In genomic region chr12:68222336-68222735, GRCh38 we compare ENCODE assay signal across 11 cellular contexts. TPM values are rescaled to one million over a fixed set of nuclear protein-coding genes. Genes with fewer than 3 reads are reported as not detected.
DNase-seq lines count a peak whose midpoint lies in the region; ATAC-seq and TF ChIP-seq lines count a peak whose summit lies in the region.
"Had no signal": no experiment of that assay in that cellular context is flagged by ENCODE, and none has a peak within 500 bp of the region (broad histone marks: within the 10 kb centered on the region; RNA-seq: fewer than 3 reads in every experiment).

No MANE protein-coding gene starts in this region.

- intact Hi-C loops in activated T-helper 1 cell treated with anti-CD3 and anti-CD28 coated beads, Interleukin-12 subunit alpha, Interleukin-12 subunit beta, Interleukin-2, Interleukin-4 antibody, amounts not matched to agents 30 ng/mL and 10 ng/mL and 1 ng/mL, durations not matched to agents 14 hours and 24 hours and 36 hours (cut with micrococcal nuclease) = loop anchor here (2.0 to 10.0 kb wide), 5 partner anchors 20 to 868 kb away; partner anchors contain the start of genes IFNG, RAP1B and SLC35E3
- intact Hi-C loops in naive thymus-derived CD4-positive, alpha-beta T cell (cut with micrococcal nuclease) = loop anchor here (2.0 to 5.0 kb wide), 2 partner anchors 48 to 585 kb away; partner anchors contain the start of gene MDM2 (in 1 of the 2)
- intact Hi-C loops in activated T-helper 2 cell treated with anti-CD3 and anti-CD28 coated beads, Interferon-gamma antibody, Interleukin-2, Interleukin-4, amounts not matched to agents 10 μg/mL and 5 μg/mL and 100 μg/mL, durations not matched to agents 14 hours and 24 hours and 36 hours (cut with micrococcal nuclease) = loop anchor here (2.0 to 5.0 kb wide), 2 partner anchors 46 to 180 kb away; no protein-coding TSS in a partner anchor

- no peaks in the 10 kb centered on the region for H3K9me3 Mint-ChIP-seq in activated T-helper 1 cell treated with anti-CD3 and anti-CD28 coated beads, Interleukin-12 subunit alpha, Interleukin-12 subunit beta, Interleukin-2, Interleukin-4 antibody, amounts not matched to agents 30 ng/mL and 10 ng/mL and 1 ng/mL, durations not matched to agents 14 hours and 24 hours and 36 hours
- no peaks in the 10 kb centered on the region for H3K9me3 Mint-ChIP-seq in nephron
- no peaks in the 10 kb centered on the region for H3K9me3 Mint-ChIP-seq in naive thymus-derived CD4-positive, alpha-beta T cell
- H3K9me3 Mint-ChIP-seq in activated T-helper 2 cell treated with anti-CD3 and anti-CD28 coated beads, Interferon-gamma antibody, Interleukin-2, Interleukin-4, amounts not matched to agents 10 μg/mL and 5 μg/mL and 100 μg/mL, durations not matched to agents 14 hours and 24 hours and 36 hours = no peaks in the 10 kb centered on the region

- peak overlapping the region; percentile 2 for H3K27ac Mint-ChIP-seq in activated T-helper 1 cell treated with anti-CD3 and anti-CD28 coated beads, Interleukin-12 subunit alpha, Interleukin-12 subunit beta, Interleukin-2, Interleukin-4 antibody, amounts not matched to agents 30 ng/mL and 10 ng/mL and 1 ng/mL, durations not matched to agents 14 hours and 24 hours and 36 hours
- H3K27ac Mint-ChIP-seq in nephron = peak overlapping the region; percentile 70 to 92 (median 83)
- peak overlapping the region in 1 of 9 donors; percentile 19 for H3K27ac Mint-ChIP-seq in naive thymus-derived CD4-positive, alpha-beta T cell
- no peak overlapping the region for H3K27ac Mint-ChIP-seq in activated T-helper 2 cell treated with anti-CD3 and anti-CD28 coated beads, Interferon-gamma antibody, Interleukin-2, Interleukin-4, amounts not matched to agents 10 μg/mL and 5 μg/mL and 100 μg/mL, durations not matched to agents 14 hours and 24 hours and 36 hours
- H3K27ac Mint-ChIP-seq: activated CD4-positive, alpha-beta T cell treated with anti-CD3 and anti-CD28 coated beads for 36 hours had no signal

- no peak overlapping the region for H3K4me3 ChIP-seq in naive thymus-derived CD4-positive, alpha-beta T cell (ENCODE audit: low read length)
- H3K4me3 ChIP-seq: smooth muscle cell, uterus had no signal

- H3K4me3 Mint-ChIP-seq in activated T-helper 1 cell treated with anti-CD3 and anti-CD28 coated beads, Interleukin-12 subunit alpha, Interleukin-12 subunit beta, Interleukin-2, Interleukin-4 antibody, amounts not matched to agents 30 ng/mL and 10 ng/mL and 1 ng/mL, durations not matched to agents 14 hours and 24 hours and 36 hours = no peak overlapping the region
- peak overlapping the region; percentile 43 to 84 (median 78) for H3K4me3 Mint-ChIP-seq in nephron
- peak overlapping the region in 1 of 10 donors; percentile 10 for H3K4me3 Mint-ChIP-seq in naive thymus-derived CD4-positive, alpha-beta T cell
- no peak overlapping the region for H3K4me3 Mint-ChIP-seq in activated T-helper 2 cell treated with anti-CD3 and anti-CD28 coated beads, Interferon-gamma antibody, Interleukin-2, Interleukin-4, amounts not matched to agents 10 μg/mL and 5 μg/mL and 100 μg/mL, durations not matched to agents 14 hours and 24 hours and 36 hours (ENCODE audit: low read depth)
- H3K4me3 Mint-ChIP-seq: activated CD4-positive, alpha-beta T cell treated with anti-CD3 and anti-CD28 coated beads for 36 hours had no signal

- DNase-seq in NCI-H2029 (lab: John Stamatoyannopoulos, UW) = peak; percentile 22
- no peak for DNase-seq in NCI-H2029 treated with DMSO at 0.1 percent for 48 hours (lab: John Stamatoyannopoulos, UW)
- DNase-seq in NCI-H2107 (lab: John Stamatoyannopoulos, UW) = peak; percentile 26
- DNase-seq in activated T-helper 1 cell treated with anti-CD3 and anti-CD28 coated beads, Interleukin-12 subunit alpha, Interleukin-12 subunit beta, Interleukin-2, Interleukin-4 antibody, amounts not matched to agents 30 ng/mL and 10 ng/mL and 1 ng/mL, durations not matched to agents 14 hours and 24 hours and 36 hours (ENCODE audit: low spot score) = no peak
- no peak for DNase-seq in naive thymus-derived CD4-positive, alpha-beta T cell
- DNase-seq in activated T-helper 2 cell treated with anti-CD3 and anti-CD28 coated beads, Interferon-gamma antibody, Interleukin-2, Interleukin-4, amounts not matched to agents 10 μg/mL and 5 μg/mL and 100 μg/mL, durations not matched to agents 14 hours and 24 hours and 36 hours (ENCODE audit: low spot score) = no peak
- DNase-seq in SKM-1 treated with dmso at 0.1 percent for 144 hours (lab: John Stamatoyannopoulos, UW; ENCODE audit: unreplicated experiment) = no peak
- DNase-seq: uterus had no signal

- no peak for TF ChIP-seq CTCF in nephron (IDR thresholded peaks at IDR 0.05; ENCODE audit: unreplicated experiment in 3 of 3)

- H3K9me3 ChIP-seq in naive thymus-derived CD4-positive, alpha-beta T cell (ENCODE audit: control insufficient read depth in 2 of 3, low read length in 3 of 3) = no peaks in the 10 kb centered on the region
- H3K9me3 ChIP-seq: uterus had no signal

- H3K27me3 ChIP-seq in naive thymus-derived CD4-positive, alpha-beta T cell (ENCODE audit: control insufficient read depth in 2 of 2, insufficient read depth in 2 of 2, low read length in 2 of 2) = no peaks in the 10 kb centered on the region

- no peaks in the 10 kb centered on the region for H3K4me1 ChIP-seq in naive thymus-derived CD4-positive, alpha-beta T cell (ENCODE audit: control insufficient read depth in 2 of 2, insufficient read depth in 2 of 2, low read length in 2 of 2)
- H3K4me1 ChIP-seq: uterus had no signal

- CTCF ChIA-PET in naive thymus-derived CD4-positive, alpha-beta T cell (lab: Charles Lee) = interaction anchor here (0.5 to 4.3 kb wide), 21 partner anchors 9 to 868 kb away, joined by 3 to 67 read pairs (median 5); no protein-coding TSS in a partner anchor

- peaks cover 12% of the 10 kb centered on the region for H3K36me3 Mint-ChIP-seq in activated T-helper 1 cell treated with anti-CD3 and anti-CD28 coated beads, Interleukin-12 subunit alpha, Interleukin-12 subunit beta, Interleukin-2, Interleukin-4 antibody, amounts not matched to agents 30 ng/mL and 10 ng/mL and 1 ng/mL, durations not matched to agents 14 hours and 24 hours and 36 hours (ENCODE audit: low read depth)
- no peaks in the 10 kb centered on the region for H3K36me3 Mint-ChIP-seq in nephron (ENCODE audit: low read depth)
- peaks cover 0 to 5% (median 0%) of the 10 kb centered on the region in 5 donors for H3K36me3 Mint-ChIP-seq in naive thymus-derived CD4-positive, alpha-beta T cell
- H3K36me3 Mint-ChIP-seq in activated T-helper 2 cell treated with anti-CD3 and anti-CD28 coated beads, Interferon-gamma antibody, Interleukin-2, Interleukin-4, amounts not matched to agents 10 μg/mL and 5 μg/mL and 100 μg/mL, durations not matched to agents 14 hours and 24 hours and 36 hours (ENCODE audit: low read depth) = no peaks in the 10 kb centered on the region

- no peaks in the 10 kb centered on the region for H3K27me3 Mint-ChIP-seq in activated T-helper 1 cell treated with anti-CD3 and anti-CD28 coated beads, Interleukin-12 subunit alpha, Interleukin-12 subunit beta, Interleukin-2, Interleukin-4 antibody, amounts not matched to agents 30 ng/mL and 10 ng/mL and 1 ng/mL, durations not matched to agents 14 hours and 24 hours and 36 hours (ENCODE audit: insufficient read depth)
- H3K27me3 Mint-ChIP-seq in nephron (ENCODE audit: low read depth) = no peaks in the 10 kb centered on the region
- H3K27me3 Mint-ChIP-seq in naive thymus-derived CD4-positive, alpha-beta T cell = peaks cover 0 to 16% (median 0%) of the 10 kb centered on the region in 5 donors
- H3K27me3 Mint-ChIP-seq in activated T-helper 2 cell treated with anti-CD3 and anti-CD28 coated beads, Interferon-gamma antibody, Interleukin-2, Interleukin-4, amounts not matched to agents 10 μg/mL and 5 μg/mL and 100 μg/mL, durations not matched to agents 14 hours and 24 hours and 36 hours (ENCODE audit: low read depth) = peaks cover 51% of the 10 kb centered on the region

- H3K36me3 ChIP-seq in naive thymus-derived CD4-positive, alpha-beta T cell (ENCODE audit: control insufficient read depth in 2 of 3, insufficient read depth in 3 of 3, low read length in 3 of 3) = no peaks in the 10 kb centered on the region
- H3K36me3 ChIP-seq: uterus had no signal

- POLR2A ChIA-PET in naive thymus-derived CD4-positive, alpha-beta T cell (lab: Charles Lee) = interaction anchor here (0.6 to 1.4 kb wide), 5 partner anchors 14 to 898 kb away, joined by 3 to 5 read pairs (median 4); no protein-coding TSS in a partner anchor

- no peak for ATAC-seq in naive thymus-derived CD4-positive, alpha-beta T cell

- H3K4me1 Mint-ChIP-seq in activated T-helper 1 cell treated with anti-CD3 and anti-CD28 coated beads, Interleukin-12 subunit alpha, Interleukin-12 subunit beta, Interleukin-2, Interleukin-4 antibody, amounts not matched to agents 30 ng/mL and 10 ng/mL and 1 ng/mL, durations not matched to agents 14 hours and 24 hours and 36 hours (ENCODE audit: low read depth) = peaks cover 56% of the 10 kb centered on the region
- H3K4me1 Mint-ChIP-seq in nephron = peaks cover 26% of the 10 kb centered on the region
- H3K4me1 Mint-ChIP-seq in naive thymus-derived CD4-positive, alpha-beta T cell = peaks cover 6 to 35% (median 6%) of the 10 kb centered on the region in 7 donors
- H3K4me1 Mint-ChIP-seq in activated T-helper 2 cell treated with anti-CD3 and anti-CD28 coated beads, Interferon-gamma antibody, Interleukin-2, Interleukin-4, amounts not matched to agents 10 μg/mL and 5 μg/mL and 100 μg/mL, durations not matched to agents 14 hours and 24 hours and 36 hours (ENCODE audit: low read depth) = peaks cover 25% of the 10 kb centered on the region

- no peak overlapping the region for H3K27ac ChIP-seq in naive thymus-derived CD4-positive, alpha-beta T cell (ENCODE audit: low read depth, low read length)

RNA-seq across cellular contexts. Expression of gene IL26, which starts 3.3 kb away (rescaled TPM):
- 6.9 and 8.1 TPM in 2 replicates for total RNA-seq in activated T-helper 1 cell treated with anti-CD3 and anti-CD28 coated beads, Interleukin-12 subunit alpha, Interleukin-12 subunit beta, Interleukin-2, Interleukin-4 antibody, amounts not matched to agents 30 ng/mL and 10 ng/mL and 1 ng/mL, durations not matched to agents 14 hours and 24 hours and 36 hours
- total RNA-seq in naive thymus-derived CD4-positive, alpha-beta T cell = 1 to 10 TPM in 1 of 5 experiments, not detected in 4; 4.5 TPM
- not detected for polyA plus RNA-seq in naive thymus-derived CD4-positive, alpha-beta T cell
- total RNA-seq in activated T-helper 2 cell treated with anti-CD3 and anti-CD28 coated beads, Interferon-gamma antibody, Interleukin-2, Interleukin-4, amounts not matched to agents 10 μg/mL and 5 μg/mL and 100 μg/mL, durations not matched to agents 14 hours and 24 hours and 36 hours = 0.27 and 0.30 TPM in 2 replicates
- total RNA-seq: smooth muscle cell, uterus had no signal
- polyA plus RNA-seq: smooth muscle cell had no signal

RNA-seq across cellular contexts. Expression of gene IL22, which starts 31.1 kb away (rescaled TPM):
- total RNA-seq in activated T-helper 1 cell treated with anti-CD3 and anti-CD28 coated beads, Interleukin-12 subunit alpha, Interleukin-12 subunit beta, Interleukin-2, Interleukin-4 antibody, amounts not matched to agents 30 ng/mL and 10 ng/mL and 1 ng/mL, durations not matched to agents 14 hours and 24 hours and 36 hours = 3.4 TPM in 2 replicates
- total RNA-seq in naive thymus-derived CD4-positive, alpha-beta T cell = 1 to 10 TPM in 1 of 5 experiments, not detected in 4; 1.8 TPM
- polyA plus RNA-seq in naive thymus-derived CD4-positive, alpha-beta T cell = not detected
- 0.80 TPM in 1 of 2 replicates, not detected in the other for total RNA-seq in activated T-helper 2 cell treated with anti-CD3 and anti-CD28 coated beads, Interferon-gamma antibody, Interleukin-2, Interleukin-4, amounts not matched to agents 10 μg/mL and 5 μg/mL and 100 μg/mL, durations not matched to agents 14 hours and 24 hours and 36 hours
- total RNA-seq: smooth muscle cell, uterus had no signal
- polyA plus RNA-seq: smooth muscle cell had no signal

Comparison
In these comparisons a context has a peak if more than half of its experiments do, and no peak if none do; other contexts are left out.
1. DNase-seq: peak in NCI-H2029 (single experiment) and NCI-H2107 (single experiment); none in NCI-H2029 treated with DMSO at 0.1 percent for 48 hours (single experiment), activated T-helper 1 cell treated with anti-CD3 and anti-CD28 coated beads, Interleukin-12 subunit alpha, Interleukin-12 subunit beta, Interleukin-2, Interleukin-4 antibody, amounts not matched to agents 30 ng/mL and 10 ng/mL and 1 ng/mL, durations not matched to agents 14 hours and 24 hours and 36 hours (single experiment), naive thymus-derived CD4-positive, alpha-beta T cell (0 of 9), activated T-helper 2 cell treated with anti-CD3 and anti-CD28 coated beads, Interferon-gamma antibody, Interleukin-2, Interleukin-4, amounts not matched to agents 10 μg/mL and 5 μg/mL and 100 μg/mL, durations not matched to agents 14 hours and 24 hours and 36 hours (single experiment) and SKM-1 treated with dmso at 0.1 percent for 144 hours (single experiment).
2. H3K4me3 Mint-ChIP-seq: peak in nephron (3 of 3); none in activated T-helper 1 cell treated with anti-CD3 and anti-CD28 coated beads, Interleukin-12 subunit alpha, Interleukin-12 subunit beta, Interleukin-2, Interleukin-4 antibody, amounts not matched to agents 30 ng/mL and 10 ng/mL and 1 ng/mL, durations not matched to agents 14 hours and 24 hours and 36 hours (single experiment) and activated T-helper 2 cell treated with anti-CD3 and anti-CD28 coated beads, Interferon-gamma antibody, Interleukin-2, Interleukin-4, amounts not matched to agents 10 μg/mL and 5 μg/mL and 100 μg/mL, durations not matched to agents 14 hours and 24 hours and 36 hours (single experiment).